8 cellular contexts compared by ENCODE assay signal in genomic region chr6:117601811-117602150, GRCh38. TPM values are rescaled to one million over a fixed set of nuclear protein-coding genes. Genes with fewer than 3 reads are reported as not detected.
DNase-seq lines count a peak whose midpoint lies in the region; ATAC-seq lines count a peak whose summit lies in the region.

No MANE protein-coding gene starts in this region.

- H3K4me1 Mint-ChIP-seq in activated naive CD8-positive, alpha-beta T cell treated with anti-CD3 and anti-CD28 coated beads, Interleukin-2, amount 10 ng/mL, durations not matched to agents 7 days and 5 days = peaks cover 26% of the 10 kb centered on the region
- peaks cover 12 to 14% of the 10 kb centered on the region in 2 donors for H3K4me1 Mint-ChIP-seq in stimulated activated naive B cell treated with anti-CD40 and anti-IgM and Interleukin-4, amounts not matched to agents 10 μg/mL and 1 μg/mL and 100 μg/mL, for 72 hours

- H3K9ac ChIP-seq in HUES6 (ENCODE audit: low read length) (peak overlapping the region; percentile 86), iPS-20b (ENCODE audit: low read depth, low read length) (peak overlapping the region; percentile 82; the same call in 1 of the 2 replicates)

- peak overlapping the region; percentile 100 for H3K4me3 Mint-ChIP-seq in activated naive CD8-positive, alpha-beta T cell treated with anti-CD3 and anti-CD28 coated beads, Interleukin-2, amount 10 ng/mL, durations not matched to agents 7 days and 5 days
- peak overlapping the region; percentile 100 for H3K4me3 Mint-ChIP-seq in stimulated activated naive B cell treated with anti-CD40 and anti-IgM and Interleukin-4, amounts not matched to agents 10 μg/mL and 1 μg/mL and 100 μg/mL, for 72 hours

- peaks cover 14% of the 10 kb centered on the region; the same call in 1 of the 2 replicates for H3K9me3 ChIP-seq in HUES6 (ENCODE audit: control insufficient read depth, insufficient read depth, low read depth, low read length)
- H3K9me3 ChIP-seq in iPS-20b (ENCODE audit: insufficient read depth, low read depth, low read length) = peaks cover 5% of the 10 kb centered on the region

- peak overlapping the region; percentile 100 for H3K27ac Mint-ChIP-seq in activated naive CD8-positive, alpha-beta T cell treated with anti-CD3 and anti-CD28 coated beads, Interleukin-2, amount 10 ng/mL, durations not matched to agents 7 days and 5 days
- peak overlapping the region; percentile 100 for H3K27ac Mint-ChIP-seq in stimulated activated naive B cell treated with anti-CD40 and anti-IgM and Interleukin-4, amounts not matched to agents 10 μg/mL and 1 μg/mL and 100 μg/mL, for 72 hours

- DNase-seq in activated naive CD8-positive, alpha-beta T cell treated with anti-CD3 and anti-CD28 coated beads, Interleukin-2, amount 10 ng/mL, durations not matched to agents 7 days and 5 days = peak; percentile 51
- DNase-seq in stimulated activated naive B cell treated with anti-CD40 and anti-IgM and Interleukin-4, amounts not matched to agents 10 μg/mL and 1 μg/mL and 100 μg/mL, for 72 hours = no peak
- no peak for DNase-seq in NCI-H510A (lab: John Stamatoyannopoulos, UW)
- no peak for DNase-seq in kidney glomerular epithelial cell (lab: John Stamatoyannopoulos, UW)

- no peaks in the 10 kb centered on the region for H3K27me3 Mint-ChIP-seq in activated naive CD8-positive, alpha-beta T cell treated with anti-CD3 and anti-CD28 coated beads, Interleukin-2, amount 10 ng/mL, durations not matched to agents 7 days and 5 days
- H3K27me3 Mint-ChIP-seq in stimulated activated naive B cell treated with anti-CD40 and anti-IgM and Interleukin-4, amounts not matched to agents 10 μg/mL and 1 μg/mL and 100 μg/mL, for 72 hours = peaks cover 0 to under 1% of the 10 kb centered on the region in 2 donors

- H3K9me3 Mint-ChIP-seq in activated naive CD8-positive, alpha-beta T cell treated with anti-CD3 and anti-CD28 coated beads, Interleukin-2, amount 10 ng/mL, durations not matched to agents 7 days and 5 days = peaks cover 5% of the 10 kb centered on the region
- H3K9me3 Mint-ChIP-seq in stimulated activated naive B cell treated with anti-CD40 and anti-IgM and Interleukin-4, amounts not matched to agents 10 μg/mL and 1 μg/mL and 100 μg/mL, for 72 hours = no peaks in the 10 kb centered on the region

- ATAC-seq in GM21528 (IDR thresholded peaks at IDR 0.05; ENCODE audit: low FRiP score, unreplicated experiment) = peak; percentile 21
- ATAC-seq in activated naive CD8-positive, alpha-beta T cell treated with anti-CD3 and anti-CD28 coated beads, Interleukin-2, amount 10 ng/mL, durations not matched to agents 7 days and 5 days (ENCODE audit: low read depth) = no peak
- peak; percentile 28 to 33 for ATAC-seq in stimulated activated naive B cell treated with anti-CD40 and anti-IgM and Interleukin-4, amounts not matched to agents 10 μg/mL and 1 μg/mL and 100 μg/mL, for 72 hours (replicated peaks)

- H3K36me3 ChIP-seq in HUES6 (ENCODE audit: control insufficient read depth, insufficient read depth, low read length) (peaks cover 22% of the 10 kb centered on the region), iPS-20b (ENCODE audit: insufficient read depth, low read depth, low read length) (peaks cover 8% of the 10 kb centered on the region; the same call in 1 of the 2 replicates)

- no peaks in the 10 kb centered on the region for H3K27me3 ChIP-seq in HUES6 (ENCODE audit: control insufficient read depth, insufficient read depth, low read length)
- no peaks in the 10 kb centered on the region for H3K27me3 ChIP-seq in iPS-20b (ENCODE audit: insufficient read depth, low read length)

- peaks cover 26% of the 10 kb centered on the region for H3K36me3 Mint-ChIP-seq in activated naive CD8-positive, alpha-beta T cell treated with anti-CD3 and anti-CD28 coated beads, Interleukin-2, amount 10 ng/mL, durations not matched to agents 7 days and 5 days
- peaks cover 13 to 29% of the 10 kb centered on the region in 2 donors for H3K36me3 Mint-ChIP-seq in stimulated activated naive B cell treated with anti-CD40 and anti-IgM and Interleukin-4, amounts not matched to agents 10 μg/mL and 1 μg/mL and 100 μg/mL, for 72 hours

- H3K4me3 ChIP-seq in GM08714 (ENCODE audit: low read length) (peak overlapping the region; percentile 81), HUES6 (ENCODE audit: low read depth, low read length) (peak overlapping the region; percentile 73), iPS-20b (ENCODE audit: low read length) (peak overlapping the region; percentile 81)

- POLR2A ChIA-PET in activated naive CD8-positive, alpha-beta T cell treated with anti-CD3 and anti-CD28 coated beads, Interleukin-2, amount 10 ng/mL, durations not matched to agents 7 days and 5 days (lab: Charles Lee) = interaction anchor here (0.8 to 1.9 kb wide), 9 partner anchors 8 to 933 kb away, joined by 3 to 20 read pairs (median 4); partner anchors contain the start of genes DCBLD1 and ZUP1

- H3K4me1 ChIP-seq in HUES6 (ENCODE audit: control insufficient read depth, insufficient read depth, low read length) (no peaks in the 10 kb centered on the region), iPS-20b (ENCODE audit: insufficient read depth, low read length) (peaks cover 5% of the 10 kb centered on the region; the same call in 1 of the 2 replicates)

- peak overlapping the region; percentile 44; the same call in 1 of the 2 replicates for H3K27ac ChIP-seq in HUES6 (ENCODE audit: low read depth, low read length)
- H3K27ac ChIP-seq in iPS-20b (ENCODE audit: low read length) = no peak overlapping the region

RNA-seq across cellular contexts. Expression of gene GOPC, which starts 0.5 kb away (rescaled TPM):
- 10 to 100 TPM; 25.8 to 25.9 TPM for total RNA-seq in activated naive CD8-positive, alpha-beta T cell treated with anti-CD3 and anti-CD28 coated beads, Interleukin-2, amount 10 ng/mL, durations not matched to agents 7 days and 5 days
